ENCODE assay signal across 12 cellular contexts in genomic region chr11:74409633-74410032, GRCh38. TPM values are rescaled to one million over a fixed set of nuclear protein-coding genes. Genes with fewer than 3 reads are reported as not detected.
"Had no signal": no experiment of that assay in that cellular context is flagged by ENCODE, and none has a peak within 500 bp of the region (broad histone marks: within the 10 kb centered on the region; RNA-seq: fewer than 3 reads in every experiment).

No MANE protein-coding gene starts in this region.

- H3K4me3 Mint-ChIP-seq: GM23338, H9, HFFc6 had no signal

- H3K9me3 Mint-ChIP-seq: GM23338, H9, HFFc6 had no signal

- H3K4me3 ChIP-seq: GM23248, GM23338, HAP-1 had no signal

- H3K9me3 ChIP-seq: HAP-1 had no signal

- H3K27ac Mint-ChIP-seq: GM23338, H9, HFFc6 had no signal

- H3K4me1 ChIP-seq: HAP-1 had no signal

- DNase-seq: GM23248, GOT3, H7, H9, HCEC 1CT, HFFc6 had no signal

- H3K36me3 ChIP-seq: HAP-1 had no signal

- FAIRE-seq: H1, H54 had no signal

- H3K4me2 ChIP-seq: GM23338 had no signal

- H3K9ac ChIP-seq: GM23248 had no signal

- ATAC-seq: GM23338, HCT116 had no signal

- H2AFZ ChIP-seq: GM23248, GM23338 had no signal

- H3K27ac ChIP-seq: GM23248 had no signal

RNA-seq across cellular contexts. Expression of gene KCNE3, which starts 57.7 kb away (rescaled TPM):
- total RNA-seq: H4 had no signal
